9 cellular contexts compared by ENCODE assay signal in the genomic region with DNA sequence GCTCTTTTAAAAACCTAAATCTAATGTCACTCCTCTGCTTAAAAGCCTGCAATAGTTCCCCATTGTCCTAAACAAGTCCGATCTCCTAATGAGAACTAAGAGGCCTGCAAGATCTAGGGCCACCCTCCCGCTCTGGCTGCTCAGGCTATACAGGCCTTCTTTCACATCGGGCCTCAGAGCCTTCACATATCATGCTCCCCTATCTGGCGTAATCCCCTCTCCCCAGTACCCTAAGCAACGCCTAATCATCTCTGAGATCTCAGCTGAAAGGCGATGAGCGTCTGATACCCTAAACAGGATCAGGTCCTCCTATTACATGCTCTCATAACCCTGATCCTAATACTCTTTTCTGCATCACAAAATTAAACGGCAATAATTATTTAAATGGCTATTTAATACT. TPM values are rescaled to one million over a fixed set of nuclear protein-coding genes. Genes with fewer than 3 reads are reported as not detected.
DNase-seq lines count a peak whose midpoint lies in the region; ATAC-seq, FAIRE-seq and TF ChIP-seq lines count a peak whose summit lies in the region.
"Had no signal": no experiment of that assay in that cellular context is flagged by ENCODE, and none has a peak within 500 bp of the region (broad histone marks: within the 10 kb centered on the region; RNA-seq: fewer than 3 reads in every experiment).

No MANE protein-coding gene starts in this region.

- peak overlapping the region; percentile 89 for H3K9ac ChIP-seq in muscle layer of colon (ENCODE audit: low read length)

- no peaks in the 10 kb centered on the region for H3K9me3 Mint-ChIP-seq in IgD-negative memory B cell

- H3K4me3 ChIP-seq in AG09309 (ENCODE audit: control insufficient read depth, low read depth, low read length) (peak overlapping the region; percentile 68), breast epithelium (peak overlapping the region; percentile 85 to 93 (median 85)), muscle layer of colon (ENCODE audit: low read depth in 1 of 2, low read length in 2 of 2) (peak overlapping the region; percentile 67 to 98)
- no peak overlapping the region for H3K4me3 ChIP-seq in effector memory CD4-positive, alpha-beta T cell (ENCODE audit: insufficient read depth, low read depth, low read length, poor library complexity, severe bottlenecking)

- H3K27me3 ChIP-seq in breast epithelium (no peaks in the 10 kb centered on the region), muscle layer of colon (ENCODE audit: control insufficient read depth in 1 of 2, insufficient read depth in 2 of 2, low read length in 2 of 2) (no peaks in the 10 kb centered on the region)
- no peaks in the 10 kb centered on the region for H3K27me3 ChIP-seq in effector memory CD4-positive, alpha-beta T cell (replicated peaks; ENCODE audit: control insufficient read depth, insufficient read depth, low read length, poor library complexity, severe bottlenecking)

- H3K27me3 Mint-ChIP-seq in IgD-negative memory B cell, result peaks cover 1% of the 10 kb centered on the region

- H3K4me1 ChIP-seq in breast epithelium, result peaks cover 0 to 26% of the 10 kb centered on the region in 2 donors
- H3K4me1 ChIP-seq in muscle layer of colon (ENCODE audit: insufficient read depth, low read length), result peaks cover 63% of the 10 kb centered on the region
- H3K4me1 ChIP-seq in effector memory CD4-positive, alpha-beta T cell (ENCODE audit: control insufficient read depth, insufficient read depth, low read length, poor library complexity, severe bottlenecking), result peaks cover 8% of the 10 kb centered on the region

- peak overlapping the region in 3 of 4 donors; percentile 6 to 98 (median 90) for H3K4me3 Mint-ChIP-seq in IgD-negative memory B cell

- H3K36me3 ChIP-seq in breast epithelium (no peaks in the 10 kb centered on the region), muscle layer of colon (ENCODE audit: insufficient read depth, low read length) (no peaks in the 10 kb centered on the region)
- H3K36me3 ChIP-seq in effector memory CD4-positive, alpha-beta T cell (ENCODE audit: control insufficient read depth, insufficient read depth, low read length), result no peaks in the 10 kb centered on the region

- ATAC-seq in HG02885 (IDR thresholded peaks at IDR 0.05; ENCODE audit: poor library complexity, unreplicated experiment), result no peak

- H3K9me3 ChIP-seq in breast epithelium (no peaks in the 10 kb centered on the region), muscle layer of colon (ENCODE audit: low read length) (no peaks in the 10 kb centered on the region)
- H3K9me3 ChIP-seq in effector memory CD4-positive, alpha-beta T cell (ENCODE audit: control insufficient read depth, low read length), result no peaks in the 10 kb centered on the region

- no peak for FAIRE-seq in H54 (lab: Jason Lieb, UNC)

- H3K27ac Mint-ChIP-seq in IgD-negative memory B cell, result peak overlapping the region in 2 of 3 donors; percentile 8 to 19

- intact Hi-C loops in breast epithelium (cut with DNase I; ENCODE audit: low total_unique reads), result loop anchor here (10.0 kb wide), 1 partner anchor 1130 kb away; no protein-coding TSS in a partner anchor

- no peak for TF ChIP-seq CTCF in AG09309 (IDR thresholded peaks at IDR 0.05; ENCODE audit: control insufficient read depth, insufficient read depth, low read depth, low read length, missing control alignments)
- TF ChIP-seq CTCF in breast epithelium (IDR thresholded peaks at IDR 0.05), result no peak

- TF ChIP-seq POLR2A in breast epithelium (IDR thresholded peaks at IDR 0.05) (no peak), H54 (IDR thresholded peaks at IDR 0.05; ENCODE audit: low read depth, low read length) (no peak)

- no peak for DNase-seq in AG09309 (ENCODE audit: low read depth)
- DNase-seq in breast epithelium (ENCODE audit: low spot score in 2 of 2), result no peak
- DNase-seq in H54 (ENCODE audit: insufficient read length, low spot score), result no peak
- DNase-seq in SW480 (ENCODE audit: low spot score), result no peak
- DNase-seq in effector memory CD4-positive, alpha-beta T cell, result no peak
- DNase-seq: stimulated activated CD8-positive, alpha-beta memory T cell treated with anti-CD3 and anti-CD28 coated beads, Interleukin-4, amount 100 ng/mL, for 48 hours had no signal

- peaks cover 4 to 25% (median 22%) of the 10 kb centered on the region in 3 donors for H3K4me1 Mint-ChIP-seq in IgD-negative memory B cell

- H3K27ac ChIP-seq in breast epithelium, result peak overlapping the region; percentile 38 to 96
- peak overlapping the region; percentile 96 for H3K27ac ChIP-seq in muscle layer of colon (ENCODE audit: low read depth, low read length)
- no peak overlapping the region for H3K27ac ChIP-seq in effector memory CD4-positive, alpha-beta T cell (ENCODE audit: insufficient read depth, low read length, poor library complexity, severe bottlenecking)

- H3K36me3 Mint-ChIP-seq in IgD-negative memory B cell, result no peaks in the 10 kb centered on the region

RNA-seq across cellular contexts. Expression of a gene that starts 1.8 kb away (rescaled TPM):
- 1.1 TPM for polyA plus RNA-seq in IgD-negative memory B cell
- total RNA-seq in breast epithelium, result 100 to 1,000 TPM in 1 of 3 donors, 10 to 100 TPM in 2; 56.2 to 101 (median 69.8) TPM
